ENCODE assay signal across 8 cellular contexts in genomic region chr10:30534465-30535144, GRCh38.
DNase-seq lines count a peak whose midpoint lies in the region; ATAC-seq, FAIRE-seq and TF ChIP-seq lines count a peak whose summit lies in the region.

No MANE protein-coding gene starts in this region.

- H3K36me3 ChIP-seq in SJCRH30 (no peaks in the 10 kb centered on the region), pancreas (no peaks in the 10 kb centered on the region), upper lobe of left lung (no peaks in the 10 kb centered on the region)

- H3K4me3 ChIP-seq in SJCRH30 (no peak overlapping the region), pancreas (no peak overlapping the region), upper lobe of left lung (no peak overlapping the region)

- H3K27me3 ChIP-seq in SJCRH30 (no peaks in the 10 kb centered on the region), pancreas (no peaks in the 10 kb centered on the region), upper lobe of left lung (no peaks in the 10 kb centered on the region)

- TF ChIP-seq CTCF in pancreas (IDR thresholded peaks at IDR 0.05), result peak; percentile 83 to 92 (median 88)
- peak; percentile 84 to 92 (median 88) for TF ChIP-seq CTCF in upper lobe of left lung (IDR thresholded peaks at IDR 0.05)

- intact Hi-C loops in pancreas (cut with DNase I), result loop anchor here in 2 of 3 donors (5.0 to 10.0 kb wide), 3 partner anchors 120 to 137 kb away; no protein-coding TSS in a partner anchor

- no peak for TF ChIP-seq POLR2A in upper lobe of left lung (IDR thresholded peaks at IDR 0.05)

- ATAC-seq in pancreas (peak; percentile 69 to 89 (median 87)), upper lobe of left lung (ENCODE audit: low FRiP score in 2 of 2) (peak; percentile 82)

- H3K27ac ChIP-seq in SJCRH30 (no peak overlapping the region), pancreas (no peak overlapping the region), upper lobe of left lung (no peak overlapping the region)

- FAIRE-seq in pancreas (lab: Jason Lieb, UNC), result no peak

- H3K9me3 ChIP-seq in SJCRH30 (replicated peaks) (0 out of 2 replicates have a peak, but pooled peaks cover 2% of the 10 kb centered on the region), pancreas (no peaks in the 10 kb centered on the region), upper lobe of left lung (no peaks in the 10 kb centered on the region)

- 27 to 28% methylated on average over 20 of the region's 20 CpGs for WGBS in pancreas, 2 donors
- WGBS in upper lobe of left lung, 2 donors, result 33 to 41% methylated on average over 14 to 20 of the region's 20 CpGs

- H3K4me1 ChIP-seq in SJCRH30, result peaks cover 19% of the 10 kb centered on the region
- H3K4me1 ChIP-seq in pancreas, result peaks cover 0 to 3% (median 0%) of the 10 kb centered on the region in 3 donors
- peaks cover 32 to 57% (median 42%) of the 10 kb centered on the region in 4 donors for H3K4me1 ChIP-seq in upper lobe of left lung

- no peak for TF ChIP-seq EP300 in upper lobe of left lung (IDR thresholded peaks at IDR 0.05)

- DNase-seq in GM03348 (ENCODE audit: low spot score), result peak; percentile 84
- DNase-seq in HuH-7 (ENCODE audit: low spot score), result peak; percentile 77
- DNase-seq in SJCRH30, result peak; percentile 42 to 77
- peak; percentile 21 to 50 (median 32) for DNase-seq in activated naive CD4-positive, alpha-beta T cell (lab: John Stamatoyannopoulos, UW)
- peak; percentile 74 for DNase-seq in germinal center (ENCODE audit: low spot score)
- DNase-seq in pancreas, result peak in 5 of 6 donors; percentile 44 to 77 (median 47)
- peak in 1 of 2 donors; percentile 75 for DNase-seq in upper lobe of left lung
- no peak for DNase-seq in GOT3 (lab: John Stamatoyannopoulos, UW)
